ENCODE assay signal across 27 cellular contexts in genomic region chr6:113511100-113511499, GRCh38.
"Had no signal": no experiment of that assay in that cellular context is flagged by ENCODE, and none has a peak within 500 bp of the region (broad histone marks: within the 10 kb centered on the region; RNA-seq: fewer than 3 reads in every experiment).

No MANE protein-coding gene starts in this region.

- H3K27me3 Mint-ChIP-seq: activated CD4-positive, alpha-beta memory T cell treated with anti-CD3 and anti-CD28 coated beads for 36 hours; activated CD4-positive, alpha-beta T cell treated with anti-CD3 and anti-CD28 coated beads, Interleukin-2, amount 10 ng/mL, durations not matched to agents 7 days and 5 days; activated naive CD8-positive, alpha-beta T cell; brain; central memory CD8-positive, alpha-beta T cell had no signal

- H3K4me3 ChIP-seq: MG63, SK-N-MC had no signal

- ATAC-seq: activated T-cell treated with anti-CD3 and anti-CD28 coated beads, Interleukin-2, amount 50 U/mL, for 4 hours; Right ventricle myocardium inferior had no signal

- DNase-seq: activated CD4-positive, alpha-beta memory T cell treated with anti-CD3 and anti-CD28 coated beads for 36 hours; activated CD4-positive, alpha-beta T cell treated with anti-CD3 and anti-CD28 coated beads, Interleukin-2, amount 10 ng/mL, durations not matched to agents 7 days and 5 days; activated CD4-positive, CD25-positive, alpha-beta regulatory T cell; activated CD8-positive, alpha-beta memory T cell treated with anti-CD3 and anti-CD28 coated beads for 24 hours; activated effector memory CD4-positive, alpha-beta T cell treated with anti-CD3 and anti-CD28 coated beads, Interleukin-2, amount 50 U/mL, for 16 hours; activated naive CD4-positive, alpha-beta T cell treated with anti-CD3 and anti-CD28 coated beads for 36 hours; activated T-cell treated with anti-CD3 and anti-CD28 coated beads, Interleukin-2, amount 50 U/mL, for 4 hours; amygdala; MG63; MV-4-11; NCI-H1092 treated with DMSO at 0.1 percent for 48 hours; NCI-H1417 treated with DMSO at 0.1 percent for 48 hours; NCI-H187; NCI-H2081; NCI-H2171; NCI-H2227 treated with DMSO at 0.1 percent for 48 hours; NCI-H446 treated with DMSO at 0.1 percent for 48 hours; NCI-H524 treated with DMSO at 0.1 percent for 48 hours; NCI-H774; T-helper 1 cell had no signal

- FAIRE-seq: astrocyte had no signal

- H3K36me3 Mint-ChIP-seq: activated CD4-positive, alpha-beta memory T cell treated with anti-CD3 and anti-CD28 coated beads for 36 hours; activated naive CD8-positive, alpha-beta T cell; brain had no signal

- H3K27me3 ChIP-seq: MG63 had no signal

- H3K4me3 Mint-ChIP-seq: activated CD4-positive, alpha-beta memory T cell treated with anti-CD3 and anti-CD28 coated beads for 36 hours; activated CD4-positive, alpha-beta T cell treated with anti-CD3 and anti-CD28 coated beads, Interleukin-2, amount 10 ng/mL, durations not matched to agents 7 days and 5 days; activated naive CD4-positive, alpha-beta T cell treated with anti-CD3 and anti-CD28 coated beads for 36 hours; activated naive CD8-positive, alpha-beta T cell; activated T-cell treated with anti-CD3 and anti-CD28 coated beads, Interleukin-2, amount 50 U/mL, for 4 hours; brain; central memory CD8-positive, alpha-beta T cell had no signal

- H3K36me3 ChIP-seq: MG63 had no signal

- H3K4me1 Mint-ChIP-seq: activated CD4-positive, alpha-beta T cell treated with anti-CD3 and anti-CD28 coated beads, Interleukin-2, amount 10 ng/mL, durations not matched to agents 7 days and 5 days; central memory CD8-positive, alpha-beta T cell had no signal

- H3K9me3 Mint-ChIP-seq: activated CD4-positive, alpha-beta memory T cell treated with anti-CD3 and anti-CD28 coated beads for 36 hours; activated CD4-positive, alpha-beta T cell treated with anti-CD3 and anti-CD28 coated beads, Interleukin-2, amount 10 ng/mL, durations not matched to agents 7 days and 5 days; activated naive CD4-positive, alpha-beta T cell treated with anti-CD3 and anti-CD28 coated beads for 36 hours; activated T-cell treated with anti-CD3 and anti-CD28 coated beads, Interleukin-2, amount 50 U/mL, for 4 hours; brain had no signal

- H3K27ac ChIP-seq: SK-N-MC, VCaP had no signal

- H3K27ac Mint-ChIP-seq: activated CD4-positive, alpha-beta memory T cell treated with anti-CD3 and anti-CD28 coated beads for 36 hours; activated CD4-positive, alpha-beta T cell treated with anti-CD3 and anti-CD28 coated beads, Interleukin-2, amount 10 ng/mL, durations not matched to agents 7 days and 5 days; activated naive CD4-positive, alpha-beta T cell treated with anti-CD3 and anti-CD28 coated beads for 36 hours; activated naive CD8-positive, alpha-beta T cell; brain had no signal

- H3K9me3 ChIP-seq: MG63 had no signal
